In genomic region chr1:14975119-14975518, GRCh38 we compare ENCODE assay signal across 14 cellular contexts.
"Had no signal": no experiment of that assay in that cellular context is flagged by ENCODE, and none has a peak within 500 bp of the region (broad histone marks: within the 10 kb centered on the region; RNA-seq: fewer than 3 reads in every experiment).

No MANE protein-coding gene starts in this region.

- H3K27me3 ChIP-seq: dorsolateral prefrontal cortex, foreskin keratinocyte, left lung, neural progenitor cell, tibial nerve had no signal

- H3K4me3 ChIP-seq: dorsolateral prefrontal cortex, left lung, neural progenitor cell, tibial nerve had no signal

- H3K27me3 Mint-ChIP-seq: activated CD4-positive, alpha-beta T cell treated with anti-CD3 and anti-CD28 coated beads for 36 hours had no signal

- DNase-seq: activated CD4-positive, alpha-beta memory T cell treated with anti-CD3 and anti-CD28 coated beads, Interleukin-2, amount 10 ng/mL, durations not matched to agents 7 days and 5 days; activated CD4-positive, alpha-beta T cell treated with anti-CD3 and anti-CD28 coated beads for 36 hours; activated CD8-positive, alpha-beta memory T cell treated with anti-CD3 and anti-CD28 coated beads, Interleukin-2, amount 50 U/mL, for 4 hours; activated naive CD4-positive, alpha-beta T cell; activated T-cell treated with anti-CD3 and anti-CD28 coated beads, Interleukin-2, amount 50 U/mL, for 72 hours; head of caudate nucleus; left lung; SIG-M5; stimulated activated CD4-positive, alpha-beta T cell treated with anti-CD3 and anti-CD28 coated beads, Interleukin-15, amount 100 ng/mL, for 24 hours had no signal

- H3K36me3 ChIP-seq: left lung, neural progenitor cell, tibial nerve had no signal

- H3K4me3 Mint-ChIP-seq: activated CD4-positive, alpha-beta memory T cell treated with anti-CD3 and anti-CD28 coated beads, Interleukin-2, amount 10 ng/mL, durations not matched to agents 7 days and 5 days; activated CD4-positive, alpha-beta T cell treated with anti-CD3 and anti-CD28 coated beads for 36 hours; activated T-cell treated with anti-CD3 and anti-CD28 coated beads, Interleukin-2, amount 50 U/mL, for 72 hours had no signal

- H3K27ac Mint-ChIP-seq: activated CD4-positive, alpha-beta memory T cell treated with anti-CD3 and anti-CD28 coated beads, Interleukin-2, amount 10 ng/mL, durations not matched to agents 7 days and 5 days; activated CD4-positive, alpha-beta T cell treated with anti-CD3 and anti-CD28 coated beads for 36 hours; activated T-cell treated with anti-CD3 and anti-CD28 coated beads, Interleukin-2, amount 50 U/mL, for 72 hours; neural progenitor cell had no signal

- H3K36me3 Mint-ChIP-seq: neural progenitor cell had no signal

- H3K9me3 Mint-ChIP-seq: activated CD4-positive, alpha-beta memory T cell treated with anti-CD3 and anti-CD28 coated beads, Interleukin-2, amount 10 ng/mL, durations not matched to agents 7 days and 5 days had no signal

- ATAC-seq: activated CD4-positive, alpha-beta T cell treated with anti-CD3 and anti-CD28 coated beads for 36 hours; activated T-cell treated with anti-CD3 and anti-CD28 coated beads, Interleukin-2, amount 50 U/mL, for 72 hours; foreskin keratinocyte; left lung had no signal

- H3K27ac ChIP-seq: foreskin keratinocyte, left lung, neural progenitor cell, parathyroid adenoma, tibial nerve had no signal

- H3K4me1 ChIP-seq: foreskin keratinocyte, neural progenitor cell, parathyroid adenoma had no signal
